9 cellular contexts compared by ENCODE assay signal in genomic region chr12:94488449-94488848, GRCh38. TPM values are rescaled to one million over a fixed set of nuclear protein-coding genes. Genes with fewer than 3 reads are reported as not detected.
DNase-seq lines count a peak whose midpoint lies in the region; ATAC-seq and TF ChIP-seq lines count a peak whose summit lies in the region.
"Had no signal": no experiment of that assay in that cellular context is flagged by ENCODE, and none has a peak within 500 bp of the region (broad histone marks: within the 10 kb centered on the region; RNA-seq: fewer than 3 reads in every experiment).

No MANE protein-coding gene starts in this region.

- H3K27me3 Mint-ChIP-seq in stimulated activated memory B cell treated with anti-CD40 and anti-IgM and Interleukin-4, amounts not matched to agents 10 μg/mL and 1 μg/mL and 100 μg/mL, for 72 hours = no peaks in the 10 kb centered on the region
- H3K27me3 Mint-ChIP-seq in osteocyte (ENCODE audit: unreplicated experiment) = peaks cover 40% of the 10 kb centered on the region

- peak overlapping the region; percentile 93 for H3K27ac Mint-ChIP-seq in stimulated activated memory B cell treated with anti-CD40 and anti-IgM and Interleukin-4, amounts not matched to agents 10 μg/mL and 1 μg/mL and 100 μg/mL, for 72 hours
- no peak overlapping the region for H3K27ac Mint-ChIP-seq in osteocyte (ENCODE audit: unreplicated experiment)
- H3K27ac Mint-ChIP-seq: activated T-helper 2 cell treated with anti-CD3 and anti-CD28 coated beads, Interferon-gamma antibody, Interleukin-2, Interleukin-4, amounts not matched to agents 10 μg/mL and 5 μg/mL and 100 μg/mL, durations not matched to agents 14 hours and 24 hours and 36 hours had no signal

- DNase-seq in DMS53 (lab: John Stamatoyannopoulos, UW) = peak; percentile 36
- no peak for DNase-seq in DMS53 treated with DMSO at 0.1 percent for 48 hours (lab: John Stamatoyannopoulos, UW; ENCODE audit: unreplicated experiment)
- DNase-seq in M059J (ENCODE audit: low read depth) = peak; percentile 4
- DNase-seq in dermis blood vessel endothelial cell = no peak
- DNase-seq in osteocyte (ENCODE audit: extremely low spot score, unreplicated experiment) = no peak
- DNase-seq in NCI-H128 (lab: John Stamatoyannopoulos, UW; ENCODE audit: unreplicated experiment) = no peak

- H3K9me3 Mint-ChIP-seq in stimulated activated memory B cell treated with anti-CD40 and anti-IgM and Interleukin-4, amounts not matched to agents 10 μg/mL and 1 μg/mL and 100 μg/mL, for 72 hours = no peaks in the 10 kb centered on the region
- H3K9me3 Mint-ChIP-seq in osteocyte (ENCODE audit: unreplicated experiment) = no peaks in the 10 kb centered on the region
- H3K9me3 Mint-ChIP-seq: activated T-helper 2 cell treated with anti-CD3 and anti-CD28 coated beads, Interferon-gamma antibody, Interleukin-2, Interleukin-4, amounts not matched to agents 10 μg/mL and 5 μg/mL and 100 μg/mL, durations not matched to agents 14 hours and 24 hours and 36 hours had no signal

- no peak for TF ChIP-seq CTCF in osteocyte (IDR thresholded peaks at IDR 0.05)

- no peaks in the 10 kb centered on the region for H3K36me3 Mint-ChIP-seq in stimulated activated memory B cell treated with anti-CD40 and anti-IgM and Interleukin-4, amounts not matched to agents 10 μg/mL and 1 μg/mL and 100 μg/mL, for 72 hours
- H3K36me3 Mint-ChIP-seq in osteocyte (ENCODE audit: unreplicated experiment) = no peaks in the 10 kb centered on the region

- H3K4me3 Mint-ChIP-seq in stimulated activated memory B cell treated with anti-CD40 and anti-IgM and Interleukin-4, amounts not matched to agents 10 μg/mL and 1 μg/mL and 100 μg/mL, for 72 hours = peak overlapping the region; percentile 29
- no peak overlapping the region for H3K4me3 Mint-ChIP-seq in osteocyte (ENCODE audit: unreplicated experiment)

- peaks cover 19% of the 10 kb centered on the region for H3K4me1 Mint-ChIP-seq in stimulated activated memory B cell treated with anti-CD40 and anti-IgM and Interleukin-4, amounts not matched to agents 10 μg/mL and 1 μg/mL and 100 μg/mL, for 72 hours
- H3K4me1 Mint-ChIP-seq in osteocyte (ENCODE audit: unreplicated experiment) = no peaks in the 10 kb centered on the region

- peak; percentile 88 for ATAC-seq in HG02840 (IDR thresholded peaks at IDR 0.05; ENCODE audit: low FRiP score, unreplicated experiment)
- peak; percentile 92 for ATAC-seq in stimulated activated memory B cell treated with anti-CD40 and anti-IgM and Interleukin-4, amounts not matched to agents 10 μg/mL and 1 μg/mL and 100 μg/mL, for 72 hours

RNA-seq across cellular contexts. Expression of gene CEP83, which starts 28.8 kb away (rescaled TPM):
- 3.2 and 6.6 TPM in 2 replicates for total RNA-seq in M059J (2014; rRNA removed; shearing (Covaris generic))
- 8.2 and 9.3 TPM in 2 replicates for total RNA-seq in dermis blood vessel endothelial cell
- total RNA-seq in osteocyte = 11.2 and 13.1 TPM in 2 replicates

Comparison
In these comparisons a context has a peak if more than half of its experiments do, and no peak if none do; other contexts are left out.
1. DNase-seq: peak in DMS53 (single experiment) and M059J (single experiment); none in DMS53 treated with DMSO at 0.1 percent for 48 hours (single experiment), dermis blood vessel endothelial cell (single experiment), osteocyte (single experiment) and NCI-H128 (single experiment).